37 cellular contexts compared by ENCODE assay signal in genomic region chr1:175522880-175523279, GRCh38.
"Had no signal": no experiment of that assay in that cellular context is flagged by ENCODE, and none has a peak within 500 bp of the region (broad histone marks: within the 10 kb centered on the region; RNA-seq: fewer than 3 reads in every experiment).

No MANE protein-coding gene starts in this region.

- H3K4me3 ChIP-seq: adrenal gland, body of pancreas, breast epithelium had no signal

- H3K36me3 Mint-ChIP-seq: activated CD4-positive, alpha-beta memory T cell treated with anti-CD3 and anti-CD28 coated beads for 36 hours; activated naive CD4-positive, alpha-beta T cell treated with anti-CD3 and anti-CD28 coated beads, Interleukin-2, amount 50 U/mL, for 72 hours; activated naive CD8-positive, alpha-beta T cell treated with anti-CD3 and anti-CD28 coated beads for 36 hours had no signal

- FAIRE-seq: astrocyte, TTC549 had no signal

- H3K27ac Mint-ChIP-seq: activated B cell treated with CpG ODN at 0.5 μM for 24 hours; activated CD4-positive, alpha-beta memory T cell treated with anti-CD3 and anti-CD28 coated beads for 36 hours; activated CD4-positive, alpha-beta T cell treated with anti-CD3 and anti-CD28 coated beads, Interleukin-2, amount 10 ng/mL, durations not matched to agents 24 days and 14 days; activated CD8-positive, alpha-beta T cell treated with anti-CD3 and anti-CD28 coated beads for 36 hours; activated naive CD4-positive, alpha-beta T cell treated with anti-CD3 and anti-CD28 coated beads for 36 hours; activated naive CD4-positive, alpha-beta T cell treated with anti-CD3 and anti-CD28 coated beads, Interleukin-2, amount 50 U/mL, for 72 hours; activated naive CD8-positive, alpha-beta T cell treated with anti-CD3 and anti-CD28 coated beads for 36 hours; activated T-cell treated with anti-CD3 and anti-CD28 coated beads, Interleukin-2, amount 50 U/mL, for 72 hours; activated T-helper 1 cell treated with anti-CD3 and anti-CD28 coated beads, Interleukin-12 subunit alpha, Interleukin-12 subunit beta, Interleukin-2, Interleukin-4 antibody, amounts not matched to agents 30 ng/mL and 10 ng/mL and 1 ng/mL, durations not matched to agents 14 hours and 24 hours and 36 hours; activated T-helper 17 cell treated with anti-CD3 and anti-CD28 coated beads, Interleukin-2, amount 50 U/mL, for 72 hours; T-helper 1 cell treated with Interleukin-12 subunit alpha and Interleukin-12 subunit beta and Interleukin-4 antibody, amounts not matched to agents 30 μg/mL and 1 μg/mL, for 36 hours; T-helper 2 cell treated with Interferon-gamma antibody and Interleukin-4, amounts not matched to agents 5 μg/mL and 100 μg/mL, for 36 hours had no signal

- DNase-seq: activated B cell treated with CpG ODN at 0.5 μM for 24 hours; activated CD4-positive, alpha-beta memory T cell treated with anti-CD3 and anti-CD28 coated beads for 36 hours; activated CD4-positive, alpha-beta T cell treated with anti-CD3 and anti-CD28 coated beads for 4 hours; activated CD4-positive, alpha-beta T cell treated with anti-CD3 and anti-CD28 coated beads, Interleukin-2, amount 10 ng/mL, durations not matched to agents 24 days and 14 days; activated CD4-positive, alpha-beta T cell treated with anti-CD3 and anti-CD28 coated beads, Interleukin-2, amount 50 U/mL, for 1 hour; activated CD4-positive, alpha-beta T cell treated with anti-CD3 and anti-CD28 coated beads, Interleukin-2, amount 50 U/mL, for 4 hours; activated CD4-positive, CD25-positive, alpha-beta regulatory T cell treated with anti-CD3 and anti-CD28 coated beads, Interleukin-2, amount 50 U/mL, for 72 hours; activated CD8-positive, alpha-beta memory T cell treated with anti-CD3 and anti-CD28 coated beads, Interleukin-2, amount 50 U/mL, for 4 hours; activated CD8-positive, alpha-beta T cell treated with anti-CD3 and anti-CD28 coated beads for 36 hours; activated effector memory CD4-positive, alpha-beta T cell treated with anti-CD3 and anti-CD28 coated beads, Interleukin-2, amount 50 U/mL, for 16 hours; activated gamma-delta T cell treated with Interleukin-2 at 50 U/mL for 16 hours; activated naive CD4-positive, alpha-beta T cell; activated naive CD4-positive, alpha-beta T cell treated with anti-CD3 and anti-CD28 coated beads for 36 hours; activated naive CD4-positive, alpha-beta T cell treated with anti-CD3 and anti-CD28 coated beads, Interleukin-2, amount 50 U/mL, for 16 hours; activated naive CD8-positive, alpha-beta T cell treated with anti-CD3 and anti-CD28 coated beads for 36 hours; activated T-cell treated with anti-CD3 and anti-CD28 coated beads for 4 hours; activated T-cell treated with anti-CD3 and anti-CD28 coated beads, Interleukin-2, amount 50 U/mL, for 1 hour; activated T-cell treated with anti-CD3 and anti-CD28 coated beads, Interleukin-2, amount 50 U/mL, for 4 hours; activated T-cell treated with anti-CD3 and anti-CD28 coated beads, Interleukin-2, amount 50 U/mL, for 72 hours; adrenal gland; amniotic stem cell; aorta; body of pancreas; brain microvascular endothelial cell; central memory CD4-positive, alpha-beta T cell; T-helper 1 cell; T-helper 2 cell; T-helper 9 cell had no signal

- H3K9me3 Mint-ChIP-seq: activated CD4-positive, alpha-beta memory T cell treated with anti-CD3 and anti-CD28 coated beads for 36 hours; activated naive CD8-positive, alpha-beta T cell treated with anti-CD3 and anti-CD28 coated beads for 36 hours; activated T-helper 1 cell treated with anti-CD3 and anti-CD28 coated beads, Interleukin-12 subunit alpha, Interleukin-12 subunit beta, Interleukin-2, Interleukin-4 antibody, amounts not matched to agents 30 ng/mL and 10 ng/mL and 1 ng/mL, durations not matched to agents 14 hours and 24 hours and 36 hours; T-helper 2 cell treated with Interferon-gamma antibody and Interleukin-4, amounts not matched to agents 5 μg/mL and 100 μg/mL, for 36 hours had no signal

- H3K36me3 ChIP-seq: adrenal gland, brain microvascular endothelial cell, breast epithelium had no signal

- H3K4me3 Mint-ChIP-seq: activated B cell treated with CpG ODN at 0.5 μM for 24 hours; activated CD4-positive, alpha-beta memory T cell treated with anti-CD3 and anti-CD28 coated beads for 36 hours; activated CD4-positive, alpha-beta T cell treated with anti-CD3 and anti-CD28 coated beads, Interleukin-2, amount 10 ng/mL, durations not matched to agents 24 days and 14 days; activated CD8-positive, alpha-beta T cell treated with anti-CD3 and anti-CD28 coated beads for 36 hours; activated naive CD4-positive, alpha-beta T cell treated with anti-CD3 and anti-CD28 coated beads for 36 hours; activated naive CD8-positive, alpha-beta T cell treated with anti-CD3 and anti-CD28 coated beads for 36 hours; activated T-cell treated with anti-CD3 and anti-CD28 coated beads, Interleukin-2, amount 50 U/mL, for 4 hours; activated T-cell treated with anti-CD3 and anti-CD28 coated beads, Interleukin-2, amount 50 U/mL, for 72 hours; activated T-helper 1 cell treated with anti-CD3 and anti-CD28 coated beads, Interleukin-12 subunit alpha, Interleukin-12 subunit beta, Interleukin-2, Interleukin-4 antibody, amounts not matched to agents 30 ng/mL and 10 ng/mL and 1 ng/mL, durations not matched to agents 14 hours and 24 hours and 36 hours; activated T-helper 17 cell treated with anti-CD3 and anti-CD28 coated beads, Interleukin-2, amount 50 U/mL, for 72 hours; T-helper 1 cell treated with Interleukin-12 subunit alpha and Interleukin-12 subunit beta and Interleukin-4 antibody, amounts not matched to agents 30 μg/mL and 1 μg/mL, for 36 hours; T-helper 2 cell treated with Interferon-gamma antibody and Interleukin-4, amounts not matched to agents 5 μg/mL and 100 μg/mL, for 36 hours had no signal

- H3K4me1 ChIP-seq: adrenal gland had no signal

- H3K9me3 ChIP-seq: adrenal gland, body of pancreas, breast epithelium had no signal

- ATAC-seq: activated CD8-positive, alpha-beta T cell treated with anti-CD3 and anti-CD28 coated beads for 36 hours; activated naive CD4-positive, alpha-beta T cell treated with anti-CD3 and anti-CD28 coated beads, Interleukin-2, amount 50 U/mL, for 72 hours; activated T-cell treated with anti-CD3 and anti-CD28 coated beads, Interleukin-2, amount 50 U/mL, for 4 hours; activated T-cell treated with anti-CD3 and anti-CD28 coated beads, Interleukin-2, amount 50 U/mL, for 72 hours; activated T-helper 17 cell treated with anti-CD3 and anti-CD28 coated beads, Interleukin-2, amount 50 U/mL, for 72 hours; body of pancreas had no signal

- H3K27ac ChIP-seq: adrenal gland, body of pancreas, brain microvascular endothelial cell, breast epithelium, VCaP had no signal

- H3K27me3 ChIP-seq: adrenal gland, body of pancreas, brain microvascular endothelial cell, breast epithelium had no signal

- H3K27me3 Mint-ChIP-seq: activated B cell treated with CpG ODN at 0.5 μM for 24 hours had no signal

- H3K4me1 Mint-ChIP-seq: activated B cell treated with CpG ODN at 0.5 μM for 24 hours; activated naive CD8-positive, alpha-beta T cell treated with anti-CD3 and anti-CD28 coated beads for 36 hours; activated T-helper 17 cell treated with anti-CD3 and anti-CD28 coated beads, Interleukin-2, amount 50 U/mL, for 72 hours had no signal
